15 cellular contexts compared by ENCODE assay signal in genomic region chr5:72486371-72486770, GRCh38. TPM values are rescaled to one million over a fixed set of nuclear protein-coding genes. Genes with fewer than 3 reads are reported as not detected.
DNase-seq lines count a peak whose midpoint lies in the region; ATAC-seq and TF ChIP-seq lines count a peak whose summit lies in the region.
"Had no signal": no experiment of that assay in that cellular context is flagged by ENCODE, and none has a peak within 500 bp of the region (broad histone marks: within the 10 kb centered on the region; RNA-seq: fewer than 3 reads in every experiment).

No MANE protein-coding gene starts in this region.

- H3K27me3 ChIP-seq in mesenchymal stem cell (ENCODE audit: control insufficient read depth in 1 of 2, insufficient read depth in 1 of 2, low read length in 2 of 2): no peaks in the 10 kb centered on the region
- H3K27me3 ChIP-seq: adrenal gland, transverse colon had no signal

- ATAC-seq in HG03460 (IDR thresholded peaks at IDR 0.05; ENCODE audit: unreplicated experiment): no peak
- ATAC-seq: T-cell had no signal

- H2AFZ ChIP-seq in mesenchymal stem cell (ENCODE audit: low read depth, low read length): no peak overlapping the region

- peak overlapping the region in 1 of 2 experiments; percentile 38 for H2BK12ac ChIP-seq in mesenchymal stem cell (ENCODE audit: low read length in 2 of 2)

- no peak overlapping the region for H3K9ac ChIP-seq in mesenchymal stem cell (ENCODE audit: low read length)

- H3K18ac ChIP-seq in mesenchymal stem cell (ENCODE audit: low read depth in 1 of 2, low read length in 2 of 2): peak overlapping the region in 1 of 2 experiments; percentile 37

- H3K23ac ChIP-seq in mesenchymal stem cell (ENCODE audit: low read length in 2 of 2): no peak overlapping the region

- no peak overlapping the region for H3K4me3 ChIP-seq in epithelial cell of esophagus (ENCODE audit: low read length)
- no peak overlapping the region for H3K4me3 ChIP-seq in mesenchymal stem cell (ENCODE audit: insufficient read depth in 1 of 2, low read depth in 1 of 2, low read length in 2 of 2)
- H3K4me3 ChIP-seq: adrenal gland, transverse colon had no signal

- H3K14ac ChIP-seq in mesenchymal stem cell (ENCODE audit: low read length in 2 of 2): no peak overlapping the region

- H3K36me3 ChIP-seq in mesenchymal stem cell (ENCODE audit: control insufficient read depth in 1 of 2, insufficient read depth in 2 of 2, low read depth in 1 of 2, low read length in 2 of 2): no peaks in the 10 kb centered on the region
- H3K36me3 ChIP-seq: adrenal gland, transverse colon had no signal

- peak overlapping the region; percentile 57 for H4K91ac ChIP-seq in mesenchymal stem cell (ENCODE audit: low read length)

- no peak overlapping the region for H2BK5ac ChIP-seq in mesenchymal stem cell (ENCODE audit: low read depth, low read length, poor library complexity, severe bottlenecking)

- H3K4ac ChIP-seq in mesenchymal stem cell (ENCODE audit: low read depth in 1 of 2, low read length in 2 of 2): no peak overlapping the region

- no peak overlapping the region for H2AK5ac ChIP-seq in mesenchymal stem cell (ENCODE audit: low read length, severe bottlenecking)

- H3K27ac ChIP-seq in mesenchymal stem cell (ENCODE audit: low read length, poor library complexity, severe bottlenecking): no peak overlapping the region

- no peaks in the 10 kb centered on the region for H3K79me1 ChIP-seq in mesenchymal stem cell (replicated peaks; ENCODE audit: low read length, poor library complexity, severe bottlenecking)

- no peak overlapping the region for H2BK120ac ChIP-seq in mesenchymal stem cell (ENCODE audit: low read depth, low read length)

- no peak for TF ChIP-seq CTCF in epithelial cell of esophagus (IDR thresholded peaks at IDR 0.05; ENCODE audit: insufficient read depth, low read depth, low read length, missing control alignments)

- no peak overlapping the region for H2BK15ac ChIP-seq in mesenchymal stem cell (ENCODE audit: low read depth, poor library complexity, severe bottlenecking)

- H3K9me3 ChIP-seq in mesenchymal stem cell (ENCODE audit: control insufficient read depth, low read length): no peaks in the 10 kb centered on the region
- H3K9me3 ChIP-seq: adrenal gland, transverse colon had no signal

- peak; percentile 57 for DNase-seq in AG20443 (ENCODE audit: low spot score)
- peak; percentile 29 for DNase-seq in NCI-H226
- DNase-seq in epithelial cell of esophagus (ENCODE audit: low read depth): peak; percentile 9
- peak; percentile 30 for DNase-seq in mesenchymal stem cell
- no peak for DNase-seq in NCI-H524 treated with DMSO at 0.1 percent for 48 hours (lab: John Stamatoyannopoulos, UW)
- no peak for DNase-seq in NK-92 treated with Interleukin-12 subunit alpha and Interleukin-12 subunit beta, amount 100 ng/mL, for 24 hours (lab: John Stamatoyannopoulos, UW)
- no peak for DNase-seq in activated CD4-positive, CD25-positive, alpha-beta regulatory T cell treated with anti-CD3 and anti-CD28 coated beads, Interleukin-2, amount 50 U/mL, for 72 hours
- DNase-seq: activated CD4-positive, alpha-beta T cell treated with anti-CD3 and anti-CD28 coated beads for 1 hour; activated T-cell treated with anti-CD3 and anti-CD28 coated beads, Interleukin-2, amount 50 U/mL, for 1 hour; adrenal gland; MV-4-11; NCI-H2227 treated with DMSO at 0.1 percent for 48 hours; T-cell; transverse colon had no signal

- H3K4me2 ChIP-seq in mesenchymal stem cell (ENCODE audit: low read length, poor library complexity, severe bottlenecking): no peak overlapping the region

- no peaks in the 10 kb centered on the region for H3K4me1 ChIP-seq in mesenchymal stem cell (ENCODE audit: control insufficient read depth, insufficient read depth, low read depth, low read length)
- H3K4me1 ChIP-seq: transverse colon had no signal

- peak overlapping the region; percentile 29 for H4K8ac ChIP-seq in mesenchymal stem cell (ENCODE audit: low read length)

RNA-seq across cellular contexts. Expression of gene ZNF366, which starts 20.8 kb away (rescaled TPM):
- polyA plus RNA-seq in mesenchymal stem cell (2013, experiment 1 of 2): 0.03 TPM
- 0.03 TPM for polyA plus RNA-seq in mesenchymal stem cell (2013, experiment 2 of 2)

Comparison
In these comparisons a context has a peak if more than half of its experiments do, and no peak if none do; other contexts are left out.
1. DNase-seq: peak in AG20443 (single experiment), NCI-H226 (single experiment), epithelial cell of esophagus (single experiment) and mesenchymal stem cell (single experiment); none in NCI-H524 treated with DMSO at 0.1 percent for 48 hours (single experiment), NK-92 treated with Interleukin-12 subunit alpha and Interleukin-12 subunit beta, amount 100 ng/mL, for 24 hours (single experiment) and activated CD4-positive, CD25-positive, alpha-beta regulatory T cell treated with anti-CD3 and anti-CD28 coated beads, Interleukin-2, amount 50 U/mL, for 72 hours (single experiment).